ENCODE assay signal across 8 cellular contexts in genomic region chr12:122981036-122981471, GRCh38. TPM values are rescaled to one million over a fixed set of nuclear protein-coding genes. Genes with fewer than 3 reads are reported as not detected.
DNase-seq lines count a peak whose midpoint lies in the region; ATAC-seq and TF ChIP-seq lines count a peak whose summit lies in the region.

No MANE protein-coding gene starts in this region.

- no peaks in the 10 kb centered on the region for H3K9me3 ChIP-seq in skeletal muscle satellite cell (replicated peaks; ENCODE audit: low read length)

- POLR2A ChIA-PET in activated B cell treated with CpG ODN at 0.5 μM for 24 hours (lab: Charles Lee): interaction anchor here (0.8 to 2.0 kb wide), 3 partner anchors 32 to 252 kb away, joined by 3 to 9 read pairs (median 3); partner anchors contain the start of genes MPHOSPH9 and MTRFR

- peaks cover 24% of the 10 kb centered on the region for H3K36me3 Mint-ChIP-seq in activated B cell treated with CpG ODN at 0.5 μM for 24 hours (ENCODE audit: low read depth)

- H3K27ac Mint-ChIP-seq in activated B cell treated with CpG ODN at 0.5 μM for 24 hours: peak overlapping the region; percentile 81

- H3K9ac ChIP-seq in skeletal muscle satellite cell (ENCODE audit: low read depth, low read length): peak overlapping the region; percentile 95

- DNase-seq in NCI-H1417 (lab: John Stamatoyannopoulos, UW) (peak in 2 of 3 experiments; percentile 80 to 86), NCI-H1417 treated with DMSO at 0.1 percent for 48 hours (lab: John Stamatoyannopoulos, UW) (no peak), activated B cell treated with CpG ODN at 0.5 μM for 24 hours (no peak), left ventricle myocardium superior (no peak), NCI-H2081 (lab: John Stamatoyannopoulos, UW) (no peak)

- peak overlapping the region; percentile 88 for H3K4me3 Mint-ChIP-seq in activated B cell treated with CpG ODN at 0.5 μM for 24 hours

- no peaks in the 10 kb centered on the region for H3K9me3 Mint-ChIP-seq in activated B cell treated with CpG ODN at 0.5 μM for 24 hours

- peak; percentile 6 for ATAC-seq in HG03095 (IDR thresholded peaks at IDR 0.05; ENCODE audit: unreplicated experiment)
- ATAC-seq in activated B cell treated with CpG ODN at 0.5 μM for 24 hours (ENCODE audit: low read depth): peak; percentile 26
- peak; percentile 10 for ATAC-seq in left ventricle myocardium superior
- no peak for ATAC-seq in GM18519 (IDR thresholded peaks at IDR 0.05; ENCODE audit: low FRiP score, unreplicated experiment)

- H3K27me3 ChIP-seq in skeletal muscle satellite cell (ENCODE audit: control insufficient read depth, insufficient read depth, low read length): no peaks in the 10 kb centered on the region

- intact Hi-C loops in activated B cell treated with CpG ODN at 0.5 μM for 24 hours (cut with micrococcal nuclease) (loop anchor here (5.0 kb wide), 1 partner anchor 171 kb away; the partner anchor contains the start of gene PITPNM2), left ventricle myocardium superior (cut with micrococcal nuclease) (no loop called here)

- peaks cover 55% of the 10 kb centered on the region for H3K4me1 ChIP-seq in skeletal muscle satellite cell (ENCODE audit: control insufficient read depth, insufficient read depth, low read length)

- no peak for TF ChIP-seq CTCF in activated B cell treated with CpG ODN at 0.5 μM for 24 hours (IDR thresholded peaks at IDR 0.05)

- peak overlapping the region; percentile 97 for H3K4me3 ChIP-seq in skeletal muscle satellite cell (ENCODE audit: low read length)

- H3K4me1 Mint-ChIP-seq in activated B cell treated with CpG ODN at 0.5 μM for 24 hours: peaks cover 49% of the 10 kb centered on the region

- no peaks in the 10 kb centered on the region for H3K27me3 Mint-ChIP-seq in activated B cell treated with CpG ODN at 0.5 μM for 24 hours

- peak overlapping the region; percentile 98 for H3K4me2 ChIP-seq in skeletal muscle satellite cell (ENCODE audit: low read length)

- peaks cover 26% of the 10 kb centered on the region for H3K36me3 ChIP-seq in skeletal muscle satellite cell (ENCODE audit: insufficient read depth, low read length)

- CTCF ChIA-PET in activated B cell treated with CpG ODN at 0.5 μM for 24 hours (lab: Charles Lee): no interaction called here

RNA-seq across cellular contexts. Expression of gene ARL6IP4, which starts 0.6 kb away (rescaled TPM):
- total RNA-seq in activated B cell treated with CpG ODN at 0.5 μM for 24 hours: 163 and 178 TPM in 2 replicates
- 181 TPM for total RNA-seq in left ventricle myocardium superior
- 139 and 158 TPM in 2 replicates for total RNA-seq in skeletal muscle satellite cell (2012; rRNA removed)

RNA-seq across cellular contexts. Expression of gene OGFOD2, which starts 6.0 kb away (rescaled TPM):
- total RNA-seq in activated B cell treated with CpG ODN at 0.5 μM for 24 hours (21.7 and 22.8 TPM in 2 replicates), left ventricle myocardium superior (15.4 TPM)
- 9.8 and 12.7 TPM in 2 replicates for total RNA-seq in skeletal muscle satellite cell (2012; rRNA removed)

RNA-seq across cellular contexts. Expression of gene ABCB9, which starts 14.8 kb away (rescaled TPM):
- 2.0 and 4.6 TPM in 2 replicates for total RNA-seq in activated B cell treated with CpG ODN at 0.5 μM for 24 hours
- 4.6 TPM for total RNA-seq in left ventricle myocardium superior
- total RNA-seq in skeletal muscle satellite cell (2012; rRNA removed): 9.0 and 9.9 TPM in 2 replicates

Comparison
In these comparisons a context has a peak if more than half of its experiments do, and no peak if none do; other contexts are left out.
1. DNase-seq: peak in NCI-H1417 (2 of 3); none in NCI-H1417 treated with DMSO at 0.1 percent for 48 hours (single experiment), activated B cell treated with CpG ODN at 0.5 μM for 24 hours (single experiment), left ventricle myocardium superior (single experiment) and NCI-H2081 (0 of 2).